Comparison of ENCODE assay signal across 1 cellular context in genomic region chr20:18587665-18588553, GRCh38.
TF ChIP-seq lines count a peak whose summit lies in the region.

Gene DTD1, plus strand, starts transcription at chr20:18588054. Its CDS starts 19 bp downstream, at chr20:18588073.

TF ChIP-seq in HepG2, 621 proteins besides CTCF, POLR2A, EP300 and RAD21 (continued from another document and continues in another):
- TF ChIP-seq ZHX2 (IDR thresholded peaks at IDR 0.05; ENCODE audit: low read depth): no peak
- TF ChIP-seq ZHX2 (CRISPR knock-in tag; IDR thresholded peaks at IDR 0.05; ENCODE audit: borderline replicate concordance): peak; percentile 94; the same call in 1 of the 2 replicates
- TF ChIP-seq ZNF607 (CRISPR knock-in tag; IDR thresholded peaks at IDR 0.05; ENCODE audit: borderline replicate concordance): peak; percentile 55
- peak; percentile 70 for TF ChIP-seq CHD2 (IDR thresholded peaks at IDR 0.05; ENCODE audit: low read depth, low read length)
- TF ChIP-seq ZBTB40 (IDR thresholded peaks at IDR 0.05): no peak
- TF ChIP-seq ZBTB40 (CRISPR knock-in tag; IDR thresholded peaks at IDR 0.05): peak; percentile 45
- TF ChIP-seq ZEB1 (IDR thresholded peaks at IDR 0.05; ENCODE audit: insufficient replicate concordance, low read depth): no peak
- peak; percentile 42 for TF ChIP-seq TEAD3 (CRISPR knock-in tag; optimal IDR thresholded peaks at IDR 0.05; ENCODE audit: borderline replicate concordance)
- no peak for TF ChIP-seq HNF1B (CRISPR knock-in tag; IDR thresholded peaks at IDR 0.05)
- no peak for TF ChIP-seq SRSF9 (IDR thresholded peaks at IDR 0.05; ENCODE audit: borderline replicate concordance, insufficient read depth, low read depth, low read length, poor library complexity, severe bottlenecking)
- peak; percentile 76; the same call in 1 of the 2 replicates for TF ChIP-seq KDM2A (CRISPR knock-in tag; IDR thresholded peaks at IDR 0.05; ENCODE audit: borderline replicate concordance, low read depth)
- TF ChIP-seq MXD4 (CRISPR knock-in tag; IDR thresholded peaks at IDR 0.05): peak; percentile 67
- TF ChIP-seq GRHL1 (CRISPR knock-in tag; conservative IDR thresholded peaks at IDR 0.05): no peak
- peak; percentile 91 for TF ChIP-seq ZNF556 (CRISPR knock-in tag; IDR thresholded peaks at IDR 0.05; ENCODE audit: borderline replicate concordance)
- TF ChIP-seq MED1 (CRISPR knock-in tag; IDR thresholded peaks at IDR 0.05): peak; percentile 65
- no peak for TF ChIP-seq NCOA1 (CRISPR knock-in tag; IDR thresholded peaks at IDR 0.05)
- TF ChIP-seq ARID3A (IDR thresholded peaks at IDR 0.05; ENCODE audit: low read depth, low read length): no peak
- 0 out of 2 replicates have a peak, but pooled peaks have one; percentile 31 for TF ChIP-seq FLYWCH1 (CRISPR knock-in tag; IDR thresholded peaks at IDR 0.05)
- no peak for TF ChIP-seq RORA (CRISPR knock-in tag; IDR thresholded peaks at IDR 0.05)
- no peak for TF ChIP-seq SMAD3 (CRISPR knock-in tag; IDR thresholded peaks at IDR 0.05)
- TF ChIP-seq FOXJ3 (CRISPR knock-in tag; IDR thresholded peaks at IDR 0.05; ENCODE audit: borderline replicate concordance): no peak
- TF ChIP-seq GPN1 (CRISPR knock-in tag; IDR thresholded peaks at IDR 0.05; ENCODE audit: borderline replicate concordance): no peak
- TF ChIP-seq ZXDC (CRISPR knock-in tag; IDR thresholded peaks at IDR 0.05): peak; percentile 50; the same call in 1 of the 2 replicates
- TF ChIP-seq ZNF776 (CRISPR knock-in tag; IDR thresholded peaks at IDR 0.05): peak; percentile 97
- TF ChIP-seq RCOR2 (CRISPR knock-in tag; IDR thresholded peaks at IDR 0.05): no peak
- TF ChIP-seq ZNF280B (CRISPR knock-in tag; IDR thresholded peaks at IDR 0.05; ENCODE audit: borderline replicate concordance): no peak
- peak; percentile 95 for TF ChIP-seq BHLHE40 (IDR thresholded peaks at IDR 0.05; ENCODE audit: low read length)
- 0 out of 2 replicates have a peak, but pooled peaks have one; percentile 23 for TF ChIP-seq HNRNPUL1 (IDR thresholded peaks at IDR 0.05; ENCODE audit: low read depth, low read length)
- TF ChIP-seq SOX13 (IDR thresholded peaks at IDR 0.05): no peak
- no peak; a peak in 1 of 4 replicates for TF ChIP-seq SOX13 (CRISPR knock-in tag; conservative IDR thresholded peaks at IDR 0.05 in 1 of 2, IDR thresholded peaks at IDR 0.05 in 1 of 2)
- no peak for TF ChIP-seq SRSF1 (optimal IDR thresholded peaks at IDR 0.05; ENCODE audit: low read depth, low read length)
- TF ChIP-seq ZMAT3 (CRISPR knock-in tag; conservative IDR thresholded peaks at IDR 0.05): 0 out of 2 replicates have a peak, but pooled peaks have one; percentile 27
- TF ChIP-seq ZNF746 (CRISPR knock-in tag; IDR thresholded peaks at IDR 0.05): no peak
